ENCODE assay signal across 1 cellular context in the genomic region with DNA sequence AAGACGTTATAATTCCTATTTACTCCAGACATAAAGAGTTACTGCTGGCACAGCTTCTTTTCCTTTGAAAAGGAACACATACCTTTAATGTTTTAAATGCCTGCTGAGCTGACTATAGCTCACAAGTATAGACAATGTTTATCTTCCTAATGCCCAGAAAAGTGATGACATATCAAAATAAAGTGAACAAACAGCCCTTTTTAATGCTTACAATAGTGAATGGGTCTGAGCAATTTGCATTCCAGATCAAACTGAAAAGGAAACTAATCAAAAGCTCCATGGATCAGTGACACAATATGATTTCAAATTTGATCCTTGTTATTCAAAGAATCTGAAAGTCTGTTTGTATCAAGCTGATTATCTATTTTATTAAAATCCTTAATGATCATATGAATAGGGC.
TF ChIP-seq lines count a peak whose summit lies in the region.

No MANE protein-coding gene starts in this region.

TF ChIP-seq in IMR-90, 13 proteins besides CTCF, POLR2A, EP300 and RAD21:
- no peak for TF ChIP-seq BHLHE40 (IDR thresholded peaks at IDR 0.05; ENCODE audit: low read depth, low read length)
- TF ChIP-seq, protein P1, sequence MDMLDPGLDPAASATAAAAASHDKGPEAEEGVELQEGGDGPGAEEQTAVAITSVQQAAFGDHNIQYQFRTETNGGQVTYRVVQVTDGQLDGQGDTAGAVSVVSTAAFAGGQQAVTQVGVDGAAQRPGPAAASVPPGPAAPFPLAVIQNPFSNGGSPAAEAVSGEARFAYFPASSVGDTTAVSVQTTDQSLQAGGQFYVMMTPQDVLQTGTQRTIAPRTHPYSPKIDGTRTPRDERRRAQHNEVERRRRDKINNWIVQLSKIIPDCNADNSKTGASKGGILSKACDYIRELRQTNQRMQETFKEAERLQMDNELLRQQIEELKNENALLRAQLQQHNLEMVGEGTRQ (IDR thresholded peaks at IDR 0.05; ENCODE audit: low read depth, low read length): no peak
- TF ChIP-seq NFE2L2 (IDR thresholded peaks at IDR 0.05; ENCODE audit: low read depth, low read length): no peak
- TF ChIP-seq MXI1 (IDR thresholded peaks at IDR 0.05; ENCODE audit: borderline replicate concordance, low read depth, low read length): no peak
- TF ChIP-seq CEBPB (IDR thresholded peaks at IDR 0.05; ENCODE audit: low read depth, low read length): no peak
- no peak for TF ChIP-seq RFX5 (IDR thresholded peaks at IDR 0.05; ENCODE audit: low read depth, low read length)
- no peak for TF ChIP-seq SMC3 (IDR thresholded peaks at IDR 0.05; ENCODE audit: low read depth, low read length)
- TF ChIP-seq MAFK (IDR thresholded peaks at IDR 0.05; ENCODE audit: low read depth, low read length): peak; percentile 73
